ENCODE assay signal across 8 cellular contexts in the genomic region with DNA sequence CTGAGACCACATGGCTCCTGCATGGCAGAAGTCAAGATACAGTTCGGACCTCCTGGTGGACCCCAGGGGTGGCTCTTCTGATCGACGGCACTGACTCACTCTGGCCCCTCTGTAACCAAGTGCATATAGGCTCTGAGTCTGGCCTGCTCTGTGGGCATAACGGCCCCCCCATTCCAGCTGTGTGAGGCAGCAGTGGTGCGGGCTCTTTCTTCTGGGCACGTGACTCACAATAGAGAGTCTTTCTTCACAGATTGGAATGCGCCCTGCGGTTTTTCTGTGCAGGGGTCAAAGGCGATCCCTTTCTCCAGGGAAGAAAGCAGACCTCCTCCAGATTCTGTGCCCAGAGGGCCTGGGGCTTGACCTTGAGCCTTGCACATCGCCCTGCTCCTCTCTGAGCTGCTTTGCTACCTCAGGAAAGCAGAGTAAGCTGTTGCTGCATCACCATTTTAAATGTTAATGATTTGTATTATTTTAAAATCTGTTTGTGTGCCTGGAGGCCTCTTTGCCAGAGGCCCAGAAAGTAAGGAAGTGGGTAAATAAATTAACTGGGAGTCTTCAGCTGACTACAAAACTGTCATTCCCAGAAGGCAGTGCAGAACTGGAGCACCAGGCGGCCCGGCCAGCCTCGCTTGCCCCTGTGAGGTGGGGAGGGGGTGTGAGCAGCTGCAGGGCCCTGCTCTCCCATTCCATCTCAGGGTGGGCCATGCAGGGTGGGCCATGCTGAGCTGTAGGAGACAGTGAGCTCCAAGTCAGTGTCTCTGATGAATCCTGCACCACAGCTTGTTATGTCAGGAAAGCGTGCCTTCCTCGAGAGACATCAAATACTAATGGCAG.
DNase-seq lines count a peak whose midpoint lies in the region; ATAC-seq lines count a peak whose summit lies in the region.

No MANE protein-coding gene starts in this region.

- H3K9ac ChIP-seq in HUES48 (ENCODE audit: low read depth, low read length), result no peak overlapping the region

- H3K4me1 ChIP-seq in HUES48 (ENCODE audit: control insufficient read depth, insufficient read depth, low read length) (peaks cover 24% of the 10 kb centered on the region), ectodermal cell (ENCODE audit: control insufficient read depth, insufficient read depth, low read length) (peaks cover 14% of the 10 kb centered on the region)

- ATAC-seq in GM18511 (IDR thresholded peaks at IDR 0.05; ENCODE audit: unreplicated experiment) (peak; percentile 44), HG02884 (IDR thresholded peaks at IDR 0.05; ENCODE audit: unreplicated experiment) (no peak), HG03139 (IDR thresholded peaks at IDR 0.05; ENCODE audit: unreplicated experiment) (no peak), HG03460 (IDR thresholded peaks at IDR 0.05; ENCODE audit: unreplicated experiment) (no peak)

- no peaks in the 10 kb centered on the region for H3K27me3 ChIP-seq in HUES48 (ENCODE audit: control insufficient read depth, insufficient read depth, low read length)
- peaks cover 31% of the 10 kb centered on the region for H3K27me3 ChIP-seq in ectodermal cell (ENCODE audit: control insufficient read depth, insufficient read depth, low read length, poor library complexity, severe bottlenecking)

- H3K27ac ChIP-seq in HUES48 (ENCODE audit: low read depth, low read length), result peak overlapping the region; percentile 8
- peak overlapping the region; percentile 46 for H3K27ac ChIP-seq in ectodermal cell (ENCODE audit: insufficient read depth, low read depth, low read length, poor library complexity, severe bottlenecking)

- DNase-seq in myocyte (ENCODE audit: low read depth) (peak; percentile 76), NCI-H1105 (lab: John Stamatoyannopoulos, UW) (no peak)

- no peak overlapping the region for H3K4me3 ChIP-seq in HUES48 (ENCODE audit: low read depth, low read length)
- H3K4me3 ChIP-seq in ectodermal cell (ENCODE audit: insufficient read depth, low read depth, low read length), result no peak overlapping the region

- WGBS in ectodermal cell, 2 experiments, result 29 to 35% methylated on average over 15 of the region's 15 CpGs

- no peaks in the 10 kb centered on the region for H3K9me3 ChIP-seq in HUES48 (ENCODE audit: control insufficient read depth, insufficient read depth, low read length)
- H3K9me3 ChIP-seq in ectodermal cell (ENCODE audit: control insufficient read depth, low read length), result no peaks in the 10 kb centered on the region

- H3K36me3 ChIP-seq in HUES48 (ENCODE audit: control insufficient read depth, insufficient read depth, low read length) (no peaks in the 10 kb centered on the region), ectodermal cell (ENCODE audit: control insufficient read depth, insufficient read depth, low read length) (no peaks in the 10 kb centered on the region)
